In genomic region chr3:183591881-183592521, GRCh38 we compare ENCODE assay signal across 9 cellular contexts. TPM values are rescaled to one million over a fixed set of nuclear protein-coding genes. Genes with fewer than 3 reads are reported as not detected.
DNase-seq lines count a peak whose midpoint lies in the region; ATAC-seq, FAIRE-seq and TF ChIP-seq lines count a peak whose summit lies in the region.
"Had no signal": no experiment of that assay in that cellular context is flagged by ENCODE, and none has a peak within 500 bp of the region (broad histone marks: within the 10 kb centered on the region; RNA-seq: fewer than 3 reads in every experiment).

No MANE protein-coding gene starts in this region.

- CTCF ChIA-PET in K562 (lab: Yijun Ruan, JAX; ENCODE audit: low intra/inter-chr PET ratio): no interaction called here

- peak; percentile 64 for FAIRE-seq in K562 (lab: Jason Lieb, UNC)

- H3K4me2 ChIP-seq in K562 (ENCODE audit: insufficient read depth, low read length): no peak overlapping the region

- 22% methylated on average over 6 of the region's 6 CpGs for WGBS in K562 (ENCODE audit: insufficient coverage, low coverage, missing lambda C conversion rate)

- no peaks in the 10 kb centered on the region for H3K27me3 ChIP-seq in K562 (ENCODE audit: control insufficient read depth in 2 of 2, insufficient read depth in 2 of 2, low read length in 2 of 2)

- H3K4me1 ChIP-seq in K562 (replicated peaks in 1 of 2; ENCODE audit: control insufficient read depth in 2 of 2, insufficient read depth in 2 of 2, low read length in 2 of 2): no peaks in the 10 kb centered on the region

- H4K20me1 ChIP-seq in K562 (replicated peaks; ENCODE audit: control insufficient read depth, insufficient read depth, low read length): no peaks in the 10 kb centered on the region

- H3K27ac ChIP-seq in K562 (ENCODE audit: extremely low read depth, low read depth, low read length): no peak overlapping the region
- H3K27ac ChIP-seq: skin epidermis had no signal

- H2AFZ ChIP-seq in K562 (ENCODE audit: low read depth, low read length): peak overlapping the region; percentile 67

- BruUV-seq in K562 (replicated peaks; lab: Mats Ljungman, UMichigan): no TSS peak

- no peak for TF ChIP-seq POLR2A in K562 (conservative IDR thresholded peaks at IDR 0.05)

- 0 out of 4 replicates have a peak, but pooled peaks of 1 of the 2 experiments have one; percentile 22 for TF ChIP-seq RAD21 in K562 (CRISPR knock-in tag; conservative IDR thresholded peaks at IDR 0.05 in 1 of 2, IDR thresholded peaks at IDR 0.05 in 1 of 2)

- no peaks in the 10 kb centered on the region for H3K9me1 ChIP-seq in K562 (ENCODE audit: control insufficient read depth, insufficient read depth, low read length)

- TF ChIP-seq CTCF in GM13976 (IDR thresholded peaks at IDR 0.05; ENCODE audit: borderline replicate concordance, control extremely low read depth, extremely low read depth, insufficient read depth, missing control alignments): peak; percentile 24
- peak; percentile 26 to 39 (median 37); a peak in 4 of 6 replicates for TF ChIP-seq CTCF in K562 (IDR thresholded peaks at IDR 0.05 in 2 of 3, conservative IDR thresholded peaks at IDR 0.05 in 1 of 3; ENCODE audit: insufficient read depth in 2 of 3, low read depth in 1 of 3, low read length in 3 of 3)

- no peak for TF ChIP-seq EP300 in K562 (IDR thresholded peaks at IDR 0.05; ENCODE audit: low read length)

- intact Hi-C loops in K562 (cut with micrococcal nuclease): no loop called here

- POLR2A ChIA-PET in K562 (lab: Yijun Ruan, JAX): interaction anchor here (0.6 to 1.7 kb wide), 2 partner anchors 12 to 1001 kb away, joined by 3 to 5 read pairs; no protein-coding TSS in a partner anchor

- H3K9ac ChIP-seq in K562 (ENCODE audit: insufficient read depth in 1 of 2, low read depth in 2 of 2, low read length in 2 of 2): no peak overlapping the region

- H3K4me3 ChIP-seq in K562: no peak overlapping the region
- H3K4me3 ChIP-seq: skin epidermis had no signal

- H3K9me3 ChIP-seq in K562 (replicated peaks; ENCODE audit: control insufficient read depth, insufficient read depth, low read depth, low read length): no peaks in the 10 kb centered on the region

- peak; percentile 83 for ATAC-seq in GM21526 (IDR thresholded peaks at IDR 0.05; ENCODE audit: low FRiP score, unreplicated experiment)
- ATAC-seq in HG03575 (IDR thresholded peaks at IDR 0.05; ENCODE audit: extremely low read depth, insufficient number of reproducible peaks, low FRiP score, unreplicated experiment): peak; percentile 95
- no peak for ATAC-seq in K562
- peak; percentile 36 for ATAC-seq in stimulated activated naive CD8-positive, alpha-beta T cell treated with anti-CD3 and anti-CD28 coated beads, Interleukin-15, Interleukin-2, amounts not matched to agents 100 U/mL and 50 U/mL, for 24 hours

- in situ Hi-C loops in GM13976 (cut with MboI; ENCODE audit: low sequenced_read_pairs, unreplicated experiment): no loop called here
- in situ Hi-C loops in K562 (cut with MboI): no loop called here

- no peaks in the 10 kb centered on the region for H3K36me3 ChIP-seq in K562 (ENCODE audit: control insufficient read depth, insufficient read depth, low read length)

- DNase-seq in GM13976 (ENCODE audit: low spot score) (peak; percentile 64), K562 (ENCODE audit: extremely low read depth in 1 of 4, low spot score in 3 of 4) (peak in 1 of 4 experiments; percentile 19), cerebellar cortex (ENCODE audit: low spot score) (no peak), NCI-H2171 treated with DMSO at 0.1 percent for 48 hours (lab: John Stamatoyannopoulos, UW) (no peak), T-helper 9 cell (no peak)
- no peak for DNase-seq in stimulated activated naive CD8-positive, alpha-beta T cell treated with anti-CD3 and anti-CD28 coated beads, Interleukin-15, Interleukin-2, amounts not matched to agents 100 U/mL and 50 U/mL, for 24 hours

- no peaks in the 10 kb centered on the region for H3K79me2 ChIP-seq in K562 (ENCODE audit: control insufficient read depth, insufficient read depth, low read length)

TF ChIP-seq in K562, 482 proteins besides CTCF, POLR2A, EP300 and RAD21 (continues in another document):
- TF ChIP-seq KAT2B (IDR thresholded peaks at IDR 0.05; ENCODE audit: low read depth, low read length): no peak
- TF ChIP-seq, protein P1, sequence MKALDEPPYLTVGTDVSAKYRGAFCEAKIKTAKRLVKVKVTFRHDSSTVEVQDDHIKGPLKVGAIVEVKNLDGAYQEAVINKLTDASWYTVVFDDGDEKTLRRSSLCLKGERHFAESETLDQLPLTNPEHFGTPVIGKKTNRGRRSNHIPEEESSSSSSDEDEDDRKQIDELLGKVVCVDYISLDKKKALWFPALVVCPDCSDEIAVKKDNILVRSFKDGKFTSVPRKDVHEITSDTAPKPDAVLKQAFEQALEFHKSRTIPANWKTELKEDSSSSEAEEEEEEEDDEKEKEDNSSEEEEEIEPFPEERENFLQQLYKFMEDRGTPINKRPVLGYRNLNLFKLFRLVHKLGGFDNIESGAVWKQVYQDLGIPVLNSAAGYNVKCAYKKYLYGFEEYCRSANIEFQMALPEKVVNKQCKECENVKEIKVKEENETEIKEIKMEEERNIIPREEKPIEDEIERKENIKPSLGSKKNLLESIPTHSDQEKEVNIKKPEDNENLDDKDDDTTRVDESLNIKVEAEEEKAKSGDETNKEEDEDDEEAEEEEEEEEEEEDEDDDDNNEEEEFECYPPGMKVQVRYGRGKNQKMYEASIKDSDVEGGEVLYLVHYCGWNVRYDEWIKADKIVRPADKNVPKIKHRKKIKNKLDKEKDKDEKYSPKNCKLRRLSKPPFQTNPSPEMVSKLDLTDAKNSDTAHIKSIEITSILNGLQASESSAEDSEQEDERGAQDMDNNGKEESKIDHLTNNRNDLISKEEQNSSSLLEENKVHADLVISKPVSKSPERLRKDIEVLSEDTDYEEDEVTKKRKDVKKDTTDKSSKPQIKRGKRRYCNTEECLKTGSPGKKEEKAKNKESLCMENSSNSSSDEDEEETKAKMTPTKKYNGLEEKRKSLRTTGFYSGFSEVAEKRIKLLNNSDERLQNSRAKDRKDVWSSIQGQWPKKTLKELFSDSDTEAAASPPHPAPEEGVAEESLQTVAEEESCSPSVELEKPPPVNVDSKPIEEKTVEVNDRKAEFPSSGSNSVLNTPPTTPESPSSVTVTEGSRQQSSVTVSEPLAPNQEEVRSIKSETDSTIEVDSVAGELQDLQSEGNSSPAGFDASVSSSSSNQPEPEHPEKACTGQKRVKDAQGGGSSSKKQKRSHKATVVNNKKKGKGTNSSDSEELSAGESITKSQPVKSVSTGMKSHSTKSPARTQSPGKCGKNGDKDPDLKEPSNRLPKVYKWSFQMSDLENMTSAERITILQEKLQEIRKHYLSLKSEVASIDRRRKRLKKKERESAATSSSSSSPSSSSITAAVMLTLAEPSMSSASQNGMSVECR (CRISPR knock-in tag; IDR thresholded peaks at IDR 0.05): no peak

RNA-seq across cellular contexts. Expression of gene KLHL6, which starts 36.5 kb away (rescaled TPM):
- 1.2 and 1.8 TPM in 2 replicates for total RNA-seq in K562 (2011; cell fraction: chromatin; rRNA removed; ENCODE audit: low replicate concordance)
- 0.67 and 0.92 TPM in 2 replicates for total RNA-seq in K562 (2011; cell fraction: nucleolus; rRNA removed)
- 1.3 and 1.8 TPM in 2 replicates for total RNA-seq in K562 (2011; cell fraction: nucleoplasm; rRNA removed)
- total RNA-seq in K562 (2014; rRNA removed) (1.2 and 1.4 TPM in 2 replicates), K562 (2014; rRNA removed; fragmentation: Illumina TruSeq; extraction: Trizol) (1.9 and 2.0 TPM in 2 replicates), K562 (2015; rRNA removed; fragmentation: Illumina TruSeq; extraction: Trizol) (1.2 and 1.3 TPM in 2 replicates), K562 (2021) (1.4 and 2.1 TPM in 2 replicates)
- polyA plus RNA-seq in K562 (2011; rRNA removed) (0.61 and 0.70 TPM in 2 replicates), K562 (2014; fragmentation: Illumina TruSeq; extraction: Trizol) (1.7 TPM in 2 replicates), K562 (2014; fragmentation: Nextera tagmentation; extraction: Ambion mirVana) (under 1 TPM; 0.18 to 0.46 TPM), K562 (2014; rRNA removed) (1.7 and 2.1 TPM in 2 replicates)
- polyA plus RNA-seq in K562 (2011; cell fraction: cytosol; rRNA removed): 0.37 and 0.46 TPM in 2 replicates
- 1.2 and 1.5 TPM in 2 replicates for polyA plus RNA-seq in K562 (2011; cell fraction: nucleus; rRNA removed)
- 1.4 and 5.2 TPM in 2 replicates for polyA plus RNA-seq in K562 (2012)
- polyA minus RNA-seq in K562 (2011; rRNA and poly(A)+ RNA removed): 0.67 and 1.1 TPM in 2 replicates
- 0.27 and 0.48 TPM in 2 replicates for polyA minus RNA-seq in K562 (2011; cell fraction: cytosol; rRNA and poly(A)+ RNA removed)
- polyA minus RNA-seq in K562 (2011; cell fraction: nucleus; rRNA and poly(A)+ RNA removed): 0.81 and 1.3 TPM in 2 replicates

RNA-seq across cellular contexts. Expression of gene KLHL24, which starts 43.4 kb away (rescaled TPM):
- total RNA-seq in K562 (2011; cell fraction: chromatin; rRNA removed; ENCODE audit: low replicate concordance): 24.6 and 59.1 TPM in 2 replicates
- 10.0 and 17.0 TPM in 2 replicates for total RNA-seq in K562 (2011; cell fraction: nucleolus; rRNA removed)
- 23.2 and 26.3 TPM in 2 replicates for total RNA-seq in K562 (2011; cell fraction: nucleoplasm; rRNA removed)
- total RNA-seq in K562 (2014; rRNA removed) (9.5 and 14.2 TPM in 2 replicates), K562 (2014; rRNA removed; fragmentation: Illumina TruSeq; extraction: Trizol) (14.7 and 18.8 TPM in 2 replicates), K562 (2015; rRNA removed; fragmentation: Illumina TruSeq; extraction: Trizol) (7.4 and 8.7 TPM in 2 replicates), K562 (2021) (14.5 and 21.2 TPM in 2 replicates)
- polyA plus RNA-seq in K562 (2011; rRNA removed) (15.8 and 18.3 TPM in 2 replicates), K562 (2014; fragmentation: Illumina TruSeq; extraction: Trizol) (9.1 and 13.7 TPM in 2 replicates), K562 (2014; fragmentation: Nextera tagmentation; extraction: Ambion mirVana) (1 to 10 TPM; 3.3 to 6.6 TPM), K562 (2014; rRNA removed) (13.8 and 17.1 TPM in 2 replicates)
- polyA plus RNA-seq in K562 (2011; cell fraction: cytosol; rRNA removed): 10.0 and 19.4 TPM in 2 replicates
- 5.9 and 12.3 TPM in 2 replicates for polyA plus RNA-seq in K562 (2011; cell fraction: nucleus; rRNA removed)
- polyA plus RNA-seq in K562 (2012): 8.5 and 10.7 TPM in 2 replicates
- 76.5 and 94.0 TPM in 2 replicates for polyA minus RNA-seq in K562 (2011; rRNA and poly(A)+ RNA removed)
- polyA minus RNA-seq in K562 (2011; cell fraction: cytosol; rRNA and poly(A)+ RNA removed): 18.3 and 29.7 TPM in 2 replicates
- 10.1 and 21.4 TPM in 2 replicates for polyA minus RNA-seq in K562 (2011; cell fraction: nucleus; rRNA and poly(A)+ RNA removed)
